ENCODE assay signal across 1 cellular context in genomic region chr15:98815207-98815606, GRCh38.
TF ChIP-seq lines count a peak whose summit lies in the region.

No MANE protein-coding gene starts in this region.

TF ChIP-seq in HCT116, 20 proteins besides CTCF, POLR2A, EP300 and RAD21 (continued from another document):
- TF ChIP-seq ZBTB33 (IDR thresholded peaks at IDR 0.05; ENCODE audit: extremely low read depth, insufficient replicate concordance, low read length), result no peak
- no peak for TF ChIP-seq SP1 (IDR thresholded peaks at IDR 0.05; ENCODE audit: low read depth)
- TF ChIP-seq ZNF274 (IDR thresholded peaks at IDR 0.05; ENCODE audit: low read depth, low read length), result no peak
- TF ChIP-seq SRF (IDR thresholded peaks at IDR 0.05; ENCODE audit: low read depth), result no peak
- no peak for TF ChIP-seq JUND (IDR thresholded peaks at IDR 0.05)
- TF ChIP-seq CBX3 (IDR thresholded peaks at IDR 0.05; ENCODE audit: low read depth), result no peak
- no peak for TF ChIP-seq EZH2 (IDR thresholded peaks at IDR 0.05)
- no peak for TF ChIP-seq ELF1 (IDR thresholded peaks at IDR 0.05; ENCODE audit: borderline replicate concordance, low read depth)
- TF ChIP-seq REST (IDR thresholded peaks at IDR 0.05; ENCODE audit: low read depth), result no peak
- TF ChIP-seq ZFX (IDR thresholded peaks at IDR 0.05), result no peak
- no peak for TF ChIP-seq POLR2AphosphoS5 (IDR thresholded peaks at IDR 0.05; ENCODE audit: low read depth, low read length)
- TF ChIP-seq EGR1 (IDR thresholded peaks at IDR 0.05; ENCODE audit: low read depth), result no peak
- no peak for TF ChIP-seq SIN3A (IDR thresholded peaks at IDR 0.05; ENCODE audit: low read depth)
- no peak for TF ChIP-seq YY1 (IDR thresholded peaks at IDR 0.05; ENCODE audit: extremely low read depth, insufficient replicate concordance, low read depth, low read length)
TF ChIP-seq in HCT116: peak in this region for 0.
